In the genomic region with DNA sequence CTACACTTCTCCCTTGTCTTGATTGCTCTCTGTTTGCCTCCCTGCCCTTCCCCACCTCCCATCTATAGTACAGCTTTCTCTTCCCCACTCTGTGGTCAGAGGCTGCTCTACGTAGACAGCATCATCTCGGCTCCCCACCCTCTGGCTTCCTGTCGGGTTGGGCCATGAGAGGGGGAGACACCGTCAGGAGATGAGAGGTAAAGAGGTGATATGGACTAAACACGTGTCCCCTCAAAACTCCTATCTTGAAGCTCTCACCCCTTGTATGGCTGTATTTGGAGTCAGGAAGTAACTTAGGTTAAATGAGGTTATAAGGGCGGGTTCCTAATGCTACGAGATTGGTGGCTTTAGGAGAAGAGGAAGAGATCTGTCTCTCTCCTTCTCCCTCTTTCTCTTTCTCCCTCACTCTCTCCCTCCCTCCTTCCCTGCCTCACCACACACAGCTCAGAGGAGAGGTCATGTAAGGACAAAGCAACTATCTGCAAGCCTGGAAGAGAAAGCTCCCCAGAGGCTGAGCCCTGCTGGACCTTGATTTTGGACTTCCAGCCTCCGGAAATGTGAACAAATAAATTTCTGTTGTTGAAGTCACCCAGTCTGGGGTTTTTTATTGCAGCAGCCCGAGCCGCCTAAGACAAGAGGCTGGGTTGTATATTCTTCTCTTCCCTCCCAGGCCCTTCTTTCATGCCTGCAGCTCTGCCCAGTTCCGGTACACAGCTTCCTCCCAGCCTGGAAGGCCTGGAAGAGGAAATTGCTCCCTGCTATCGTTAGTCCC, we compare ENCODE assay signal across 8 cellular contexts.
DNase-seq lines count a peak whose midpoint lies in the region; ATAC-seq lines count a peak whose summit lies in the region.

No MANE protein-coding gene starts in this region.

- DNase-seq in DMS 273 treated with DMSO at 0.1 percent for 48 hours (lab: John Stamatoyannopoulos, UW): peak; percentile 84
- DNase-seq in T-helper 9 cell: peak; percentile 3
- peak; percentile 26 for DNase-seq in left ventricle myocardium superior
- no peak for DNase-seq in NCI-H146 treated with DMSO at 0.1 percent for 48 hours (lab: John Stamatoyannopoulos, UW; ENCODE audit: unreplicated experiment)

- ATAC-seq in HG02610 (IDR thresholded peaks at IDR 0.05; ENCODE audit: unreplicated experiment) (peak; percentile 68), left ventricle myocardium superior (peak; percentile 83), GM19463 (IDR thresholded peaks at IDR 0.05; ENCODE audit: unreplicated experiment) (no peak), HG03439 (IDR thresholded peaks at IDR 0.05; ENCODE audit: unreplicated experiment) (no peak), HG03139 (IDR thresholded peaks at IDR 0.05; ENCODE audit: unreplicated experiment) (no peak)

- intact Hi-C loops in left ventricle myocardium superior (cut with micrococcal nuclease): no loop called here

Comparison
In these comparisons a context has a peak if more than half of its experiments do, and no peak if none do; other contexts are left out.
1. ATAC-seq: peak in HG02610 (single experiment) and left ventricle myocardium superior (single experiment); none in GM19463 (single experiment), HG03439 (single experiment) and HG03139 (single experiment).